In genomic region chr1:161176468-161177111, GRCh38 we compare ENCODE assay signal across 8 cellular contexts. TPM values are rescaled to one million over a fixed set of nuclear protein-coding genes. Genes with fewer than 3 reads are reported as not detected.
DNase-seq lines count a peak whose midpoint lies in the region; ATAC-seq and TF ChIP-seq lines count a peak whose summit lies in the region.

No MANE protein-coding gene starts in this region.

- H3K4me3 ChIP-seq in HFF-Myc (replicated peaks; ENCODE audit: low read depth, low read length) (peak overlapping the region; percentile 81), WI38 (ENCODE audit: low read depth, low read length) (peak overlapping the region; percentile 88), left ventricle myocardium inferior (peak overlapping the region; percentile 85), skeletal muscle tissue (ENCODE audit: low read length in 3 of 3) (peak overlapping the region; percentile 98 to 99 (median 99))

- peaks cover 47% of the 10 kb centered on the region for H3K4me1 ChIP-seq in left ventricle myocardium inferior
- H3K4me1 ChIP-seq in skeletal muscle tissue (ENCODE audit: control insufficient read depth in 3 of 3, insufficient read depth in 3 of 3, low read length in 3 of 3), result peaks cover 31 to 36% (median 35%) of the 10 kb centered on the region in 3 donors

- ATAC-seq in HG02970 (IDR thresholded peaks at IDR 0.05; ENCODE audit: low FRiP score, unreplicated experiment), result no peak

- H3K27me3 ChIP-seq in left ventricle myocardium inferior (ENCODE audit: low read depth) (no peaks in the 10 kb centered on the region), skeletal muscle tissue (ENCODE audit: control insufficient read depth in 3 of 3, insufficient read depth in 3 of 3, low read length in 3 of 3) (no peaks in the 10 kb centered on the region)

- DNase-seq in HFF-Myc (ENCODE audit: extremely low read depth, low read depth), result no peak
- DNase-seq in left ventricle myocardium inferior, result no peak
- DNase-seq in NCI-H2107 (lab: John Stamatoyannopoulos, UW), result no peak
- DNase-seq in NCI-H446 treated with DMSO at 0.1 percent for 48 hours (lab: John Stamatoyannopoulos, UW), result no peak
- no peak for DNase-seq in NCI-H1694 treated with DMSO at 0.1 percent for 48 hours (lab: John Stamatoyannopoulos, UW)

- intact Hi-C loops in left ventricle myocardium inferior (cut with micrococcal nuclease), result no loop called here

- H3K9me3 ChIP-seq in left ventricle myocardium inferior (replicated peaks), result no peaks in the 10 kb centered on the region
- H3K9me3 ChIP-seq in skeletal muscle tissue (ENCODE audit: control insufficient read depth in 3 of 3, low read length in 3 of 3), result no peaks in the 10 kb centered on the region

- H3K27ac ChIP-seq in left ventricle myocardium inferior (replicated peaks) (peak overlapping the region; percentile 91), skeletal muscle tissue (ENCODE audit: low read depth, low read length) (peak overlapping the region; percentile 93)

- H3K36me3 ChIP-seq in left ventricle myocardium inferior, result peaks cover 41% of the 10 kb centered on the region
- peaks cover 35 to 38% (median 37%) of the 10 kb centered on the region in 3 donors for H3K36me3 ChIP-seq in skeletal muscle tissue (ENCODE audit: control insufficient read depth in 3 of 3, insufficient read depth in 3 of 3, low read length in 3 of 3)

- TF ChIP-seq CTCF in HFF-Myc (IDR thresholded peaks at IDR 0.05; ENCODE audit: low read depth, low read length, missing control alignments), result no peak
- no peak for TF ChIP-seq CTCF in WI38 (IDR thresholded peaks at IDR 0.05; ENCODE audit: low read depth, low read length)
- no peak for TF ChIP-seq CTCF in left ventricle myocardium inferior (IDR thresholded peaks at IDR 0.05; ENCODE audit: borderline replicate concordance)

- H3K9ac ChIP-seq in skeletal muscle tissue (ENCODE audit: low read depth in 1 of 3, low read length in 3 of 3), result peak overlapping the region; percentile 96 to 99 (median 97)

RNA-seq across cellular contexts. Expression of gene B4GALT3, which starts 0.7 kb away (rescaled TPM):
- total RNA-seq in left ventricle myocardium inferior (23.2 TPM), skeletal muscle tissue (11.0 TPM)

RNA-seq across cellular contexts. Expression of gene PPOX, which starts 10.4 kb away (rescaled TPM):
- total RNA-seq in left ventricle myocardium inferior (15.2 TPM), skeletal muscle tissue (13.6 TPM)

RNA-seq across cellular contexts. Expression of gene USP21, which starts 17.3 kb away (rescaled TPM):
- total RNA-seq in left ventricle myocardium inferior, result 20.0 TPM
- 6.8 TPM for total RNA-seq in skeletal muscle tissue

RNA-seq across cellular contexts. Expression of gene ADAMTS4, which starts 22.3 kb away (rescaled TPM):
- total RNA-seq in left ventricle myocardium inferior (14.1 TPM), skeletal muscle tissue (4.7 TPM)

RNA-seq across cellular contexts. Expression of gene UFC1, which starts 22.8 kb away (rescaled TPM):
- total RNA-seq in left ventricle myocardium inferior, result 76.4 TPM
- 133 TPM for total RNA-seq in skeletal muscle tissue
